Comparison of ENCODE assay signal across 8 cellular contexts in genomic region chr13:94656766-94657165, GRCh38. TPM values are rescaled to one million over a fixed set of nuclear protein-coding genes. Genes with fewer than 3 reads are reported as not detected.
DNase-seq lines count a peak whose midpoint lies in the region; ATAC-seq lines count a peak whose summit lies in the region.

No MANE protein-coding gene starts in this region.

- peaks cover 13% of the 10 kb centered on the region for H3K4me1 Mint-ChIP-seq in activated T-cell treated with anti-CD3 and anti-CD28 coated beads, Interleukin-2, amount 50 U/mL, for 4 hours (ENCODE audit: low read depth)
- H3K4me1 Mint-ChIP-seq in activated T-helper 2 cell treated with anti-CD3 and anti-CD28 coated beads, Interferon-gamma antibody, Interleukin-2, Interleukin-4, amounts not matched to agents 10 μg/mL and 5 μg/mL and 100 μg/mL, durations not matched to agents 14 hours and 24 hours and 36 hours (ENCODE audit: low read depth), result peaks cover 19% of the 10 kb centered on the region
- H3K4me1 Mint-ChIP-seq in stimulated activated memory B cell treated with anti-CD40 and anti-IgM and Interleukin-4, amounts not matched to agents 10 μg/mL and 1 μg/mL and 100 μg/mL, for 72 hours, result no peaks in the 10 kb centered on the region

- no peak overlapping the region for H3K4me3 Mint-ChIP-seq in activated T-cell treated with anti-CD3 and anti-CD28 coated beads, Interleukin-2, amount 50 U/mL, for 4 hours
- no peak overlapping the region for H3K4me3 Mint-ChIP-seq in activated T-helper 2 cell treated with anti-CD3 and anti-CD28 coated beads, Interferon-gamma antibody, Interleukin-2, Interleukin-4, amounts not matched to agents 10 μg/mL and 5 μg/mL and 100 μg/mL, durations not matched to agents 14 hours and 24 hours and 36 hours (ENCODE audit: low read depth)
- H3K4me3 Mint-ChIP-seq in stimulated activated memory B cell treated with anti-CD40 and anti-IgM and Interleukin-4, amounts not matched to agents 10 μg/mL and 1 μg/mL and 100 μg/mL, for 72 hours, result no peak overlapping the region

- no peaks in the 10 kb centered on the region for H3K9me3 Mint-ChIP-seq in activated T-cell treated with anti-CD3 and anti-CD28 coated beads, Interleukin-2, amount 50 U/mL, for 4 hours
- H3K9me3 Mint-ChIP-seq in activated T-helper 2 cell treated with anti-CD3 and anti-CD28 coated beads, Interferon-gamma antibody, Interleukin-2, Interleukin-4, amounts not matched to agents 10 μg/mL and 5 μg/mL and 100 μg/mL, durations not matched to agents 14 hours and 24 hours and 36 hours, result no peaks in the 10 kb centered on the region
- no peaks in the 10 kb centered on the region for H3K9me3 Mint-ChIP-seq in stimulated activated memory B cell treated with anti-CD40 and anti-IgM and Interleukin-4, amounts not matched to agents 10 μg/mL and 1 μg/mL and 100 μg/mL, for 72 hours

- ATAC-seq in activated T-cell treated with anti-CD3 and anti-CD28 coated beads, Interleukin-2, amount 50 U/mL, for 4 hours, result peak; percentile 77
- ATAC-seq in HG03039 (IDR thresholded peaks at IDR 0.05; ENCODE audit: unreplicated experiment), result peak; percentile 74
- no peak for ATAC-seq in stimulated activated memory B cell treated with anti-CD40 and anti-IgM and Interleukin-4, amounts not matched to agents 10 μg/mL and 1 μg/mL and 100 μg/mL, for 72 hours

- DNase-seq in activated T-cell treated with anti-CD3 and anti-CD28 coated beads, Interleukin-2, amount 50 U/mL, for 4 hours, result no peak
- DNase-seq in activated T-cell treated with anti-CD3 and anti-CD28 coated beads, Interleukin-2, amount 50 U/mL, for 1 hour, result no peak
- DNase-seq in activated T-helper 2 cell treated with anti-CD3 and anti-CD28 coated beads, Interferon-gamma antibody, Interleukin-2, Interleukin-4, amounts not matched to agents 10 μg/mL and 5 μg/mL and 100 μg/mL, durations not matched to agents 14 hours and 24 hours and 36 hours (ENCODE audit: low spot score), result no peak
- DNase-seq in stimulated activated CD4-positive, alpha-beta T cell treated with anti-CD3 and anti-CD28 coated beads, Interleukin-4, amount 100 ng/mL, for 24 hours, result peak; percentile 27
- DNase-seq in NCI-H2196 treated with DMSO at 0.1 percent for 48 hours (lab: John Stamatoyannopoulos, UW; ENCODE audit: unreplicated experiment), result no peak
- no peak for DNase-seq in activated gamma-delta T cell (lab: John Stamatoyannopoulos, UW)

- peak overlapping the region; percentile 64 for H3K27ac Mint-ChIP-seq in activated T-helper 2 cell treated with anti-CD3 and anti-CD28 coated beads, Interferon-gamma antibody, Interleukin-2, Interleukin-4, amounts not matched to agents 10 μg/mL and 5 μg/mL and 100 μg/mL, durations not matched to agents 14 hours and 24 hours and 36 hours
- no peak overlapping the region for H3K27ac Mint-ChIP-seq in stimulated activated memory B cell treated with anti-CD40 and anti-IgM and Interleukin-4, amounts not matched to agents 10 μg/mL and 1 μg/mL and 100 μg/mL, for 72 hours

- intact Hi-C loops in activated T-helper 2 cell treated with anti-CD3 and anti-CD28 coated beads, Interferon-gamma antibody, Interleukin-2, Interleukin-4, amounts not matched to agents 10 μg/mL and 5 μg/mL and 100 μg/mL, durations not matched to agents 14 hours and 24 hours and 36 hours (cut with micrococcal nuclease), result loop anchor here (1.0 to 5.0 kb wide), 3 partner anchors 11 to 531 kb away; no protein-coding TSS in a partner anchor

- H3K27me3 Mint-ChIP-seq in activated T-cell treated with anti-CD3 and anti-CD28 coated beads, Interleukin-2, amount 50 U/mL, for 4 hours (ENCODE audit: low read depth), result peaks cover 12% of the 10 kb centered on the region
- peaks cover 3% of the 10 kb centered on the region for H3K27me3 Mint-ChIP-seq in activated T-helper 2 cell treated with anti-CD3 and anti-CD28 coated beads, Interferon-gamma antibody, Interleukin-2, Interleukin-4, amounts not matched to agents 10 μg/mL and 5 μg/mL and 100 μg/mL, durations not matched to agents 14 hours and 24 hours and 36 hours (ENCODE audit: low read depth)
- H3K27me3 Mint-ChIP-seq in stimulated activated memory B cell treated with anti-CD40 and anti-IgM and Interleukin-4, amounts not matched to agents 10 μg/mL and 1 μg/mL and 100 μg/mL, for 72 hours, result peaks cover 31% of the 10 kb centered on the region

- no peaks in the 10 kb centered on the region for H3K36me3 Mint-ChIP-seq in activated T-cell treated with anti-CD3 and anti-CD28 coated beads, Interleukin-2, amount 50 U/mL, for 4 hours (ENCODE audit: insufficient read depth)
- no peaks in the 10 kb centered on the region for H3K36me3 Mint-ChIP-seq in activated T-helper 2 cell treated with anti-CD3 and anti-CD28 coated beads, Interferon-gamma antibody, Interleukin-2, Interleukin-4, amounts not matched to agents 10 μg/mL and 5 μg/mL and 100 μg/mL, durations not matched to agents 14 hours and 24 hours and 36 hours (ENCODE audit: low read depth)
- no peaks in the 10 kb centered on the region for H3K36me3 Mint-ChIP-seq in stimulated activated memory B cell treated with anti-CD40 and anti-IgM and Interleukin-4, amounts not matched to agents 10 μg/mL and 1 μg/mL and 100 μg/mL, for 72 hours

RNA-seq across cellular contexts. Expression of gene GPR180, which starts 55.1 kb away (rescaled TPM):
- 1 to 10 TPM; 6.0 to 8.3 (median 7.0) TPM for total RNA-seq in activated T-cell treated with anti-CD3 and anti-CD28 coated beads, Interleukin-2, amount 50 U/mL, for 4 hours
- 9.2 and 9.4 TPM in 2 replicates for total RNA-seq in activated T-helper 2 cell treated with anti-CD3 and anti-CD28 coated beads, Interferon-gamma antibody, Interleukin-2, Interleukin-4, amounts not matched to agents 10 μg/mL and 5 μg/mL and 100 μg/mL, durations not matched to agents 14 hours and 24 hours and 36 hours

RNA-seq across cellular contexts. Expression of gene SOX21, which starts 55.6 kb away (rescaled TPM):
- total RNA-seq in activated T-cell treated with anti-CD3 and anti-CD28 coated beads, Interleukin-2, amount 50 U/mL, for 4 hours, result not detected
- 0.16 and 0.21 TPM in 2 replicates for total RNA-seq in activated T-helper 2 cell treated with anti-CD3 and anti-CD28 coated beads, Interferon-gamma antibody, Interleukin-2, Interleukin-4, amounts not matched to agents 10 μg/mL and 5 μg/mL and 100 μg/mL, durations not matched to agents 14 hours and 24 hours and 36 hours
